ENCODE assay signal across 1 cellular context in genomic region chr5:149422429-149423286, GRCh38.
TF ChIP-seq lines count a peak whose summit lies in the region.

No MANE protein-coding gene starts in this region.

TF ChIP-seq in HepG2, 621 proteins besides CTCF, POLR2A, EP300 and RAD21 (continued from another document and continues in another):
- TF ChIP-seq CEBPZ (IDR thresholded peaks at IDR 0.05; ENCODE audit: low read length) = no peak
- no peak for TF ChIP-seq ZC3H4 (CRISPR knock-in tag; IDR thresholded peaks at IDR 0.05; ENCODE audit: borderline replicate concordance)
- TF ChIP-seq RAD51 (IDR thresholded peaks at IDR 0.05; ENCODE audit: borderline replicate concordance) = no peak
- no peak for TF ChIP-seq ZNF160 (CRISPR knock-in tag; IDR thresholded peaks at IDR 0.05)
- no peak for TF ChIP-seq ZNF496 (CRISPR knock-in tag; IDR thresholded peaks at IDR 0.05; ENCODE audit: insufficient replicate concordance)
- TF ChIP-seq TFDP2 (CRISPR knock-in tag; IDR thresholded peaks at IDR 0.05) = no peak
- TF ChIP-seq ATF1 (CRISPR knock-in tag; IDR thresholded peaks at IDR 0.05) = no peak
- no peak for TF ChIP-seq ZNF431 (CRISPR knock-in tag; IDR thresholded peaks at IDR 0.05; ENCODE audit: borderline replicate concordance, low read depth)
- TF ChIP-seq ZNF619 (CRISPR knock-in tag; IDR thresholded peaks at IDR 0.05) = no peak
- TF ChIP-seq RNF2 (conservative IDR thresholded peaks at IDR 0.05; ENCODE audit: low read depth) = no peak
- no peak for TF ChIP-seq SNAPC4 (CRISPR knock-in tag; IDR thresholded peaks at IDR 0.05)
- TF ChIP-seq CBX1 (IDR thresholded peaks at IDR 0.05; ENCODE audit: low read depth) = no peak
- no peak for TF ChIP-seq ZNF501 (CRISPR knock-in tag; IDR thresholded peaks at IDR 0.05)
- no peak for TF ChIP-seq KMT2B (CRISPR knock-in tag; IDR thresholded peaks at IDR 0.05)
- 0 out of 2 replicates have a peak, but pooled peaks have one; percentile 18 for TF ChIP-seq MEF2D (CRISPR knock-in tag; IDR thresholded peaks at IDR 0.05)
- TF ChIP-seq JUNB (CRISPR knock-in tag; IDR thresholded peaks at IDR 0.05; ENCODE audit: borderline replicate concordance) = no peak
- no peak for TF ChIP-seq MXD1 (CRISPR knock-in tag; IDR thresholded peaks at IDR 0.05)
- no peak for TF ChIP-seq ZC3H13 (CRISPR knock-in tag; IDR thresholded peaks at IDR 0.05)
- TF ChIP-seq KLF11 (CRISPR knock-in tag; IDR thresholded peaks at IDR 0.05) = 0 out of 2 replicates have a peak, but pooled peaks have one; percentile 55
- TF ChIP-seq TEAD2 (CRISPR knock-in tag; IDR thresholded peaks at IDR 0.05) = no peak
- TF ChIP-seq ONECUT2 (CRISPR knock-in tag; IDR thresholded peaks at IDR 0.05) = no peak
- peak; percentile 36; the same call in 1 of the 2 replicates for TF ChIP-seq ZMYM4 (CRISPR knock-in tag; IDR thresholded peaks at IDR 0.05)
- TF ChIP-seq PBX3 (CRISPR knock-in tag; IDR thresholded peaks at IDR 0.05; ENCODE audit: borderline replicate concordance) = no peak
- no peak for TF ChIP-seq PTBP1 (IDR thresholded peaks at IDR 0.05; ENCODE audit: low read depth, low read length, poor library complexity, severe bottlenecking)
- no peak for TF ChIP-seq ZNF512 (CRISPR knock-in tag; IDR thresholded peaks at IDR 0.05)
- peak; percentile 27 for TF ChIP-seq FOXP4 (CRISPR knock-in tag; IDR thresholded peaks at IDR 0.05)
- no peak for TF ChIP-seq SMARCC2 (IDR thresholded peaks at IDR 0.05)
- no peak for TF ChIP-seq ZNF382 (CRISPR knock-in tag; IDR thresholded peaks at IDR 0.05; ENCODE audit: borderline replicate concordance)
- no peak for TF ChIP-seq NR2F2 (IDR thresholded peaks at IDR 0.05; ENCODE audit: borderline replicate concordance, low read depth)
- TF ChIP-seq ZBTB34 (CRISPR knock-in tag; IDR thresholded peaks at IDR 0.05) = no peak
- peak; percentile 53; the same call in 1 of the 2 replicates for TF ChIP-seq ESRRA (CRISPR knock-in tag; IDR thresholded peaks at IDR 0.05; ENCODE audit: low read depth)
- no peak for TF ChIP-seq NAIF1 (CRISPR knock-in tag; IDR thresholded peaks at IDR 0.05; ENCODE audit: borderline replicate concordance)
- no peak for TF ChIP-seq ZNF225 (CRISPR knock-in tag; IDR thresholded peaks at IDR 0.05)
- TF ChIP-seq RARA (CRISPR knock-in tag; IDR thresholded peaks at IDR 0.05) = no peak
- TF ChIP-seq ZSCAN5A (CRISPR knock-in tag; IDR thresholded peaks at IDR 0.05; ENCODE audit: borderline replicate concordance) = no peak
- no peak for TF ChIP-seq ZNF841 (CRISPR knock-in tag; IDR thresholded peaks at IDR 0.05; ENCODE audit: borderline replicate concordance)
- TF ChIP-seq NCOA1 (CRISPR knock-in tag; IDR thresholded peaks at IDR 0.05) = no peak
- TF ChIP-seq TRAFD1 (CRISPR knock-in tag; IDR thresholded peaks at IDR 0.05; ENCODE audit: borderline replicate concordance) = no peak
- no peak for TF ChIP-seq SMAD9 (CRISPR knock-in tag; IDR thresholded peaks at IDR 0.05)
- no peak for TF ChIP-seq ZBTB37 (CRISPR knock-in tag; IDR thresholded peaks at IDR 0.05)
- TF ChIP-seq ZNF766 (CRISPR knock-in tag; IDR thresholded peaks at IDR 0.05; ENCODE audit: borderline replicate concordance) = no peak
